Comparison of ENCODE assay signal across 8 cellular contexts in the genomic region with DNA sequence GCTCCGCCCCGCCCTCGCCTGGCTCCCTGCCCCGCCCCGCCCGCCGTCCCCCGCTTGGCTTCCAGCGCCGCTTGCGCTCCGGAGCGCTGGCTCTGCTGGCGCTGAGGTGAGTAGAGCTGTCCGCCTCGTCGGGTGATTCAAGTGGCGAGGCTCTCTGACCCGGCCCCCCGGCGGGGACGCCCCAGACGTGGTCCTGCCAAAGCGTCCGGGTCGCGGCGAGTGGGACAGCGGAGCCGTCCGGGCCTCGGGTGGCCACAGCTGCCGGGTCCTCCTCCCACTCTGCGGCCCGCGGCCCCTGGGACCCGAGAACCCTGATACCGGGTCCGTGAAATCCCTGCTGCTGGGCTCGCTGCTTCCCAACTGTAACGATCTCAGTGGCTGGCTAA. TPM values are rescaled to one million over a fixed set of nuclear protein-coding genes. Genes with fewer than 3 reads are reported as not detected.
DNase-seq lines count a peak whose midpoint lies in the region; ATAC-seq and TF ChIP-seq lines count a peak whose summit lies in the region.

TSS of gene LRRC28 (plus strand) at position 46 of the 386 bp plus-strand sequence. CDS start 4,477 bp downstream, outside the sequence.

- TF ChIP-seq CTCF in Peyer's patch (IDR thresholded peaks at IDR 0.05): no peak

- TF ChIP-seq POLR2A in Peyer's patch (IDR thresholded peaks at IDR 0.05): peak; percentile 77 to 83

- H3K4me1 ChIP-seq in Peyer's patch: peaks cover 0 to 40% (median 6%) of the 10 kb centered on the region in 4 donors

- CTCF ChIA-PET in activated naive CD4-positive, alpha-beta T cell treated with anti-CD3 and anti-CD28 coated beads for 36 hours (lab: Charles Lee): interaction anchor here (0.9 to 1.5 kb wide), 3 partner anchors 21 to 318 kb away, joined by 3 to 5 read pairs (median 4); no protein-coding TSS in a partner anchor

- H3K36me3 Mint-ChIP-seq in activated naive CD4-positive, alpha-beta T cell treated with anti-CD3 and anti-CD28 coated beads for 36 hours (ENCODE audit: low read depth): peaks cover 6% of the 10 kb centered on the region
- H3K36me3 Mint-ChIP-seq in naive thymus-derived CD8-positive, alpha-beta T cell: peaks cover 4 to 6% (median 4%) of the 10 kb centered on the region in 3 donors

- no peaks in the 10 kb centered on the region for H3K9me3 Mint-ChIP-seq in activated naive CD4-positive, alpha-beta T cell treated with anti-CD3 and anti-CD28 coated beads for 36 hours
- H3K9me3 Mint-ChIP-seq in naive thymus-derived CD8-positive, alpha-beta T cell: peaks cover 0 to 6% (median 2%) of the 10 kb centered on the region in 9 donors

- POLR2A ChIA-PET in naive thymus-derived CD8-positive, alpha-beta T cell (lab: Charles Lee): interaction anchor here (0.5 to 1.5 kb wide), 5 partner anchors 316 to 674 kb away, joined by 3 to 5 read pairs (median 4); partner anchors contain the start of gene LYSMD4

- peak within 1 kb of the TSS; percentile 93 for H3K4me3 Mint-ChIP-seq in activated naive CD4-positive, alpha-beta T cell treated with anti-CD3 and anti-CD28 coated beads for 36 hours
- H3K4me3 Mint-ChIP-seq in naive thymus-derived CD8-positive, alpha-beta T cell: peak within 1 kb of the TSS; percentile 86 to 93 (median 92)

- ATAC-seq in naive thymus-derived CD8-positive, alpha-beta T cell: peak; percentile 19 to 38
- no peak for ATAC-seq in HG02678 (IDR thresholded peaks at IDR 0.05; ENCODE audit: unreplicated experiment)

- no peaks in the 10 kb centered on the region for H3K9me3 ChIP-seq in Peyer's patch

- H3K4me1 Mint-ChIP-seq in activated naive CD4-positive, alpha-beta T cell treated with anti-CD3 and anti-CD28 coated beads for 36 hours (ENCODE audit: low read depth): peaks cover 28% of the 10 kb centered on the region
- peaks cover 23 to 34% (median 29%) of the 10 kb centered on the region in 4 donors for H3K4me1 Mint-ChIP-seq in naive thymus-derived CD8-positive, alpha-beta T cell

- intact Hi-C loops in activated naive CD4-positive, alpha-beta T cell treated with anti-CD3 and anti-CD28 coated beads for 36 hours (cut with micrococcal nuclease): loop anchor here (1.0 to 10.0 kb wide), 6 partner anchors 120 to 1343 kb away; partner anchors contain the start of genes LYSMD4 and MEF2A

- H3K27ac ChIP-seq in Peyer's patch (peak within 1 kb of the TSS; percentile 83 to 96 (median 88)), epithelial cell of prostate (peak within 1 kb of the TSS; percentile 89)

- no peaks in the 10 kb centered on the region for H3K36me3 ChIP-seq in Peyer's patch

- DNase-seq in activated naive CD4-positive, alpha-beta T cell treated with anti-CD3 and anti-CD28 coated beads for 36 hours: no peak
- DNase-seq in activated naive CD4-positive, alpha-beta T cell (lab: John Stamatoyannopoulos, UW): no peak
- no peak for DNase-seq in Peyer's patch
- DNase-seq in epithelial cell of prostate (ENCODE audit: low read depth, low spot score): no peak
- no peak for DNase-seq in naive thymus-derived CD8-positive, alpha-beta T cell
- DNase-seq in NCI-H2029 treated with DMSO at 0.1 percent for 48 hours (lab: John Stamatoyannopoulos, UW): no peak
- DNase-seq in medulla oblongata (ENCODE audit: extremely low spot score): no peak

- H3K4me3 ChIP-seq in Peyer's patch: peak within 1 kb of the TSS; percentile 79 to 85 (median 82)

- no peaks in the 10 kb centered on the region for H3K27me3 ChIP-seq in Peyer's patch

- H3K27ac Mint-ChIP-seq in activated naive CD4-positive, alpha-beta T cell treated with anti-CD3 and anti-CD28 coated beads for 36 hours: peak within 1 kb of the TSS; percentile 87
- H3K27ac Mint-ChIP-seq in naive thymus-derived CD8-positive, alpha-beta T cell: peak within 1 kb of the TSS; percentile 79 to 93 (median 91)

- no peaks in the 10 kb centered on the region for H3K27me3 Mint-ChIP-seq in activated naive CD4-positive, alpha-beta T cell treated with anti-CD3 and anti-CD28 coated beads for 36 hours (ENCODE audit: low read depth)
- H3K27me3 Mint-ChIP-seq in naive thymus-derived CD8-positive, alpha-beta T cell: no peaks in the 10 kb centered on the region

RNA-seq across cellular contexts. Expression of gene LRRC28, which starts in this region (rescaled TPM):
- total RNA-seq in activated naive CD4-positive, alpha-beta T cell treated with anti-CD3 and anti-CD28 coated beads for 36 hours: 10 to 100 TPM; 15.8 to 18.9 TPM
- 100 to 1,000 TPM in 3 of 4 donors, 10 to 100 TPM in 1; 62.7 to 197 (median 157) TPM for total RNA-seq in Peyer's patch
- total RNA-seq in naive thymus-derived CD8-positive, alpha-beta T cell: 10 to 100 TPM; 14.9 to 15.3 TPM
- 10 to 100 TPM; 16.7 to 21.4 (median 19.8) TPM for polyA plus RNA-seq in naive thymus-derived CD8-positive, alpha-beta T cell
